In the genomic region with DNA sequence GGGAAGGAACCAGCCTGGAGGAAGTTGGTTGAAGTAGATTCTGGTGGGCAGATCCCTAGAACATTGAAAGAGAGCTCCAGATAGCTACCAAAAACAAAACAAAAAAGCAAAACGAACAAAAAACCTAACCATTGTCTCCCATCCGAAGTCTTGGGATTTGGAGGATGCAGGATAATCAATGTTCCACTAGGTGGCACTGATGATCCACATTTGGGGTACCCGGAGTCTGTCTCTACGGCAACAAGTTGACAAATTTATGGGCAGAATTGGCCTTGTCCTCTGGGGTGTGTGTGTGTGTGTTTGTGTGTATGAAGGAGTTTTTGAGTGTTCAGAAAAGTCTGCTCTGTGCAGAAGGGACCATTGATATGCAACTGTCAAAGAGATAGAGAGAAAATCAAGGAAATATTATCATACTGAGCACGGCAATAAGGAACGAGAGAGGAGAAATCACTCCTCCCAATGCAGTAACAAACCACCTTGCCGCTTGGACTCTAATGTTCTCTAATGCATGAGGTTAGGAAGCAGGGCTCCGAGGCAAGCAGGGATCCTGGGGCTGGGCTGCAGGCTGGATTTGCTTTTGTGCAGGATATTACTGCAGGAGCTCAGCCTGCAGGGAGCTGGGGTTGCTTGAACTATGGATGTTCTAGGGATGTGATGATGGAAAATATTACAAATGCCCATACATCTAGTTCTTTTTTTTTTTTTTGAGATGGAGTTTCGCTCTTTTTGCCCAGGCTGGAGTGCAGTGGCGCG, we compare ENCODE assay signal across 8 cellular contexts. TPM values are rescaled to one million over a fixed set of nuclear protein-coding genes. Genes with fewer than 3 reads are reported as not detected.
DNase-seq lines count a peak whose midpoint lies in the region; ATAC-seq and TF ChIP-seq lines count a peak whose summit lies in the region.

No MANE protein-coding gene starts in this region.

- H3K4me1 ChIP-seq in aorta (ENCODE audit: control insufficient read depth in 1 of 2, insufficient read depth in 2 of 2, low read length in 2 of 2) = no peaks in the 10 kb centered on the region

- no peaks in the 10 kb centered on the region for H3K9me3 ChIP-seq in aorta (ENCODE audit: control insufficient read depth, low read length)

- no peaks in the 10 kb centered on the region for H3K36me3 ChIP-seq in aorta (ENCODE audit: control insufficient read depth in 1 of 2, insufficient read depth in 2 of 2, low read length in 1 of 2)

- TF ChIP-seq CTCF in GM12872 (IDR thresholded peaks at IDR 0.05; ENCODE audit: insufficient read depth, low read depth, low read length) = peak; percentile 84
- TF ChIP-seq CTCF in nephron (IDR thresholded peaks at IDR 0.05; ENCODE audit: unreplicated experiment in 3 of 3) = peak; percentile 75 to 81 (median 78)

- peaks cover 40% of the 10 kb centered on the region for H3K27me3 Mint-ChIP-seq in nephron (ENCODE audit: low read depth)

- intact Hi-C loops in aorta (cut with DNase I) = no loop called here

- no peaks in the 10 kb centered on the region for H3K4me1 Mint-ChIP-seq in nephron

- H3K27ac Mint-ChIP-seq in nephron = no peak overlapping the region

- ATAC-seq in HG03060 (IDR thresholded peaks at IDR 0.05; ENCODE audit: low read depth, unreplicated experiment) (peak; percentile 42), aorta (ENCODE audit: low FRiP score) (peak; percentile 78)

- H3K36me3 Mint-ChIP-seq in nephron (ENCODE audit: low read depth) = no peaks in the 10 kb centered on the region

- H3K27me3 ChIP-seq in aorta (ENCODE audit: control insufficient read depth in 1 of 2, insufficient read depth in 2 of 2, low read length in 1 of 2) = no peaks in the 10 kb centered on the region

- DNase-seq in AG08396 (ENCODE audit: low spot score) (peak; percentile 76), NCI-H526 treated with DMSO at 0.1 percent for 48 hours (lab: John Stamatoyannopoulos, UW) (peak; percentile 41), activated T-cell treated with anti-CD3 and anti-CD28 coated beads for 4 hours (peak; percentile 34), fibroblast of peridontal ligament (ENCODE audit: extremely low read depth) (peak; percentile 77), aorta (no peak)

- no peak overlapping the region for H3K4me3 ChIP-seq in aorta (ENCODE audit: low read length in 2 of 2)

- no peak overlapping the region for H3K27ac ChIP-seq in aorta (ENCODE audit: low read depth in 1 of 2, low read length in 2 of 2)

- H3K9me3 Mint-ChIP-seq in nephron = no peaks in the 10 kb centered on the region

- 35 to 40% methylated on average over 11 of the region's 11 CpGs for WGBS in aorta, 2 donors

- H3K4me3 Mint-ChIP-seq in nephron = no peak overlapping the region

RNA-seq across cellular contexts. Expression of gene KLHL25, which starts 59.8 kb away (rescaled TPM):
- total RNA-seq in aorta = 1 to 10 TPM; 6.4 to 9.2 TPM
- polyA plus RNA-seq in aorta = 1 to 10 TPM; 1.8 to 4.9 TPM

Comparison
In these comparisons a context has a peak if more than half of its experiments do, and no peak if none do; other contexts are left out.
1. DNase-seq: peak in AG08396 (single experiment), NCI-H526 treated with DMSO at 0.1 percent for 48 hours (single experiment), activated T-cell treated with anti-CD3 and anti-CD28 coated beads for 4 hours (single experiment) and fibroblast of peridontal ligament (single experiment); none in aorta (0 of 2).